In genomic region chr5:172144291-172144815, GRCh38 we compare ENCODE assay signal across 8 cellular contexts. TPM values are rescaled to one million over a fixed set of nuclear protein-coding genes. Genes with fewer than 3 reads are reported as not detected.
DNase-seq lines count a peak whose midpoint lies in the region; ATAC-seq, FAIRE-seq and TF ChIP-seq lines count a peak whose summit lies in the region.

No MANE protein-coding gene starts in this region.

- no peak; the same call in 2 of the 3 replicates for ATAC-seq in SK-N-SH treated with all-trans-retinoic acid at 6 μM for 48 hours
- ATAC-seq in stimulated activated naive B cell treated with anti-CD40 and anti-IgM and Interleukin-4, amounts not matched to agents 10 μg/mL and 1 μg/mL and 100 μg/mL, for 72 hours (replicated peaks), result peak; percentile 76 to 86

- peaks cover 46 to 49% of the 10 kb centered on the region in 2 donors for H3K36me3 Mint-ChIP-seq in stimulated activated naive B cell treated with anti-CD40 and anti-IgM and Interleukin-4, amounts not matched to agents 10 μg/mL and 1 μg/mL and 100 μg/mL, for 72 hours
- H3K36me3 Mint-ChIP-seq in neural progenitor cell, result peaks cover 2% of the 10 kb centered on the region

- no peaks in the 10 kb centered on the region for H3K27me3 Mint-ChIP-seq in stimulated activated naive B cell treated with anti-CD40 and anti-IgM and Interleukin-4, amounts not matched to agents 10 μg/mL and 1 μg/mL and 100 μg/mL, for 72 hours
- H3K27me3 Mint-ChIP-seq in neural progenitor cell (ENCODE audit: insufficient read depth, low read depth), result no peaks in the 10 kb centered on the region

- H3K9ac ChIP-seq in SK-N-SH, result no peak overlapping the region
- H3K9ac ChIP-seq in neural progenitor cell, result no peak overlapping the region

- H3K4me1 ChIP-seq in SK-N-SH (ENCODE audit: control insufficient read depth in 1 of 2, insufficient read depth in 2 of 2, low read depth in 1 of 2, low read length in 1 of 2) (peaks cover 0 to 33% of the 10 kb centered on the region in 2 experiments; a peak in 1 of 4 replicates), neural progenitor cell (peaks cover 7% of the 10 kb centered on the region)

- peaks cover 56 to 88% of the 10 kb centered on the region in 2 donors for H3K4me1 Mint-ChIP-seq in stimulated activated naive B cell treated with anti-CD40 and anti-IgM and Interleukin-4, amounts not matched to agents 10 μg/mL and 1 μg/mL and 100 μg/mL, for 72 hours
- peaks cover 21% of the 10 kb centered on the region for H3K4me1 Mint-ChIP-seq in neural progenitor cell

- CTCF ChIA-PET in SK-N-SH (lab: Yijun Ruan, JAX), result interaction anchor here (0.9 to 1.5 kb wide), 3 partner anchors 42 to 99 kb away, joined by 3 read pairs; no protein-coding TSS in a partner anchor

- in situ Hi-C loops in KBM-7 (cut with MboI; ENCODE audit: low pct_unique_long_range_greater_than_20kb, low sequenced_read_pairs), result no loop called here

- H4K20me1 ChIP-seq in SK-N-SH (ENCODE audit: insufficient read depth), result peaks cover 14% of the 10 kb centered on the region; the same call in 1 of the 2 replicates
- H4K20me1 ChIP-seq in neural progenitor cell (ENCODE audit: low read depth), result no peaks in the 10 kb centered on the region

- H3K27ac ChIP-seq in SK-N-SH (ENCODE audit: low read depth in 2 of 2, low read length in 1 of 2), result no peak overlapping the region; a peak in 1 of 4 replicates
- H3K27ac ChIP-seq in neural progenitor cell, result no peak overlapping the region

- POLR2A ChIA-PET in SK-N-SH (lab: Yijun Ruan, JAX), result no interaction called here

- no peaks in the 10 kb centered on the region for H3K9me2 ChIP-seq in SK-N-SH

- no peak for TF ChIP-seq EP300 in SK-N-SH (IDR thresholded peaks at IDR 0.05; ENCODE audit: borderline replicate concordance in 1 of 2, low read depth in 1 of 2, low read length in 1 of 2)

- WGBS in SK-N-SH (ENCODE audit: low lambda C conversion rate), result 82% methylated on average over 8 of the region's 10 CpGs

- no peak overlapping the region for H2AFZ ChIP-seq in SK-N-SH (ENCODE audit: low read depth)
- no peak overlapping the region for H2AFZ ChIP-seq in neural progenitor cell (replicated peaks)

- H3K4me2 ChIP-seq in SK-N-SH (no peak overlapping the region), neural progenitor cell (no peak overlapping the region)

- TF ChIP-seq CTCF in SK-N-SH (IDR thresholded peaks at IDR 0.05), result no peak
- TF ChIP-seq CTCF in neural progenitor cell (IDR thresholded peaks at IDR 0.05), result no peak

- peak; percentile 68 for DNase-seq in SK-N-SH
- DNase-seq in HuH-7 (ENCODE audit: low spot score), result peak; percentile 47
- peak; percentile 38 to 49 for DNase-seq in frontal cortex (ENCODE audit: low spot score in 2 of 2)
- DNase-seq in stimulated activated naive B cell treated with anti-CD40 and anti-IgM and Interleukin-4, amounts not matched to agents 10 μg/mL and 1 μg/mL and 100 μg/mL, for 72 hours, result peak; percentile 15
- no peak for DNase-seq in H7
- no peak for DNase-seq in KBM-7
- DNase-seq in neural progenitor cell (ENCODE audit: low spot score), result no peak

- no peaks in the 10 kb centered on the region for H3K9me3 Mint-ChIP-seq in stimulated activated naive B cell treated with anti-CD40 and anti-IgM and Interleukin-4, amounts not matched to agents 10 μg/mL and 1 μg/mL and 100 μg/mL, for 72 hours
- no peaks in the 10 kb centered on the region for H3K9me3 Mint-ChIP-seq in neural progenitor cell

- FAIRE-seq in frontal cortex (lab: Jason Lieb, UNC), result no peak

- H3K27me3 ChIP-seq in SK-N-SH (ENCODE audit: insufficient read depth) (no peaks in the 10 kb centered on the region), H7 (ENCODE audit: control insufficient read depth, insufficient read depth, low read length) (no peaks in the 10 kb centered on the region), neural progenitor cell (no peaks in the 10 kb centered on the region)

- peaks cover 11% of the 10 kb centered on the region; the same call in 1 of the 2 replicates for H3K79me2 ChIP-seq in SK-N-SH (ENCODE audit: insufficient read depth)
- H3K79me2 ChIP-seq in neural progenitor cell (ENCODE audit: low read depth), result no peaks in the 10 kb centered on the region

- no peak for TF ChIP-seq RAD21 in SK-N-SH (IDR thresholded peaks at IDR 0.05; ENCODE audit: low read length)

- H3K4me3 Mint-ChIP-seq in stimulated activated naive B cell treated with anti-CD40 and anti-IgM and Interleukin-4, amounts not matched to agents 10 μg/mL and 1 μg/mL and 100 μg/mL, for 72 hours, result peak overlapping the region; percentile 6 to 52
- no peak overlapping the region for H3K4me3 Mint-ChIP-seq in neural progenitor cell

- no peaks in the 10 kb centered on the region for H3K9me3 ChIP-seq in SK-N-SH
- H3K9me3 ChIP-seq in neural progenitor cell (ENCODE audit: low read depth), result no peaks in the 10 kb centered on the region

- H3K4me3 ChIP-seq in SK-N-SH (ENCODE audit: low read depth in 2 of 2, low read length in 1 of 2), result no peak overlapping the region
- no peak overlapping the region for H3K4me3 ChIP-seq in H7 (ENCODE audit: insufficient read depth, low read depth, low read length)
- H3K4me3 ChIP-seq in neural progenitor cell, result no peak overlapping the region

- no peaks in the 10 kb centered on the region for H3K36me3 ChIP-seq in SK-N-SH (replicated peaks in 1 of 2; ENCODE audit: control insufficient read depth in 1 of 2, insufficient read depth in 2 of 2, low read length in 1 of 2)
- H3K36me3 ChIP-seq in H7 (replicated peaks; ENCODE audit: control insufficient read depth, insufficient read depth, low read length), result 0 out of 2 replicates have a peak, but pooled peaks cover 1% of the 10 kb centered on the region
- no peaks in the 10 kb centered on the region for H3K36me3 ChIP-seq in neural progenitor cell

- H3F3A ChIP-seq in SK-N-SH (replicated peaks; ENCODE audit: insufficient read depth), result no peaks in the 10 kb centered on the region
- no peaks in the 10 kb centered on the region for H3F3A ChIP-seq in neural progenitor cell (ENCODE audit: low read depth)

- peak overlapping the region; percentile 86 for H3K27ac Mint-ChIP-seq in stimulated activated naive B cell treated with anti-CD40 and anti-IgM and Interleukin-4, amounts not matched to agents 10 μg/mL and 1 μg/mL and 100 μg/mL, for 72 hours
- no peak overlapping the region for H3K27ac Mint-ChIP-seq in neural progenitor cell

TF ChIP-seq in SK-N-SH, 30 proteins besides CTCF, POLR2A, EP300 and RAD21:
- 0 out of 2 replicates have a peak, but pooled peaks have one; percentile 13 for TF ChIP-seq GATA2 (CRISPR knock-in tag; IDR thresholded peaks at IDR 0.05)
- TF ChIP-seq SMC3 (IDR thresholded peaks at IDR 0.05; ENCODE audit: low read depth, low read length), result no peak
- no peak for TF ChIP-seq GABPA (IDR thresholded peaks at IDR 0.05; ENCODE audit: low read depth)
- TF ChIP-seq EZH2phosphoT487 (IDR thresholded peaks at IDR 0.05; ENCODE audit: borderline replicate concordance, low read depth), result no peak
- no peak for TF ChIP-seq NFIC (IDR thresholded peaks at IDR 0.05; ENCODE audit: borderline replicate concordance)
- TF ChIP-seq NRF1 (IDR thresholded peaks at IDR 0.05; ENCODE audit: low read depth, low read length), result no peak
TF ChIP-seq in SK-N-SH: peak in this region for 1.

TF ChIP-seq in SK-N-SH treated with all-trans-retinoic acid at 6 μM for 48 hours, 23 proteins besides CTCF, POLR2A, EP300 and RAD21 (continues in another document):
- TF ChIP-seq RARB (CRISPR knock-in tag; IDR thresholded peaks at IDR 0.05), result no peak
- no peak for TF ChIP-seq ZFP3 (CRISPR knock-in tag; IDR thresholded peaks at IDR 0.05)
- TF ChIP-seq GLIS3 (CRISPR knock-in tag; IDR thresholded peaks at IDR 0.05), result no peak
- TF ChIP-seq ISL1 (CRISPR knock-in tag; IDR thresholded peaks at IDR 0.05), result no peak
- no peak for TF ChIP-seq ARNTL (CRISPR knock-in tag; IDR thresholded peaks at IDR 0.05; ENCODE audit: borderline replicate concordance, low read depth)
- no peak for TF ChIP-seq ZNF565 (CRISPR knock-in tag; conservative IDR thresholded peaks at IDR 0.05; ENCODE audit: low read depth)
- TF ChIP-seq CSRNP3 (CRISPR knock-in tag; IDR thresholded peaks at IDR 0.05), result no peak
- no peak for TF ChIP-seq CSDC2 (CRISPR knock-in tag; IDR thresholded peaks at IDR 0.05)
- TF ChIP-seq TCF4 (CRISPR knock-in tag; IDR thresholded peaks at IDR 0.05; ENCODE audit: borderline replicate concordance), result no peak
- no peak for TF ChIP-seq ZNF8 (CRISPR knock-in tag; IDR thresholded peaks at IDR 0.05)
- no peak for TF ChIP-seq PPARA (CRISPR knock-in tag; IDR thresholded peaks at IDR 0.05; ENCODE audit: borderline replicate concordance)
- TF ChIP-seq BACH2 (CRISPR knock-in tag; IDR thresholded peaks at IDR 0.05; ENCODE audit: borderline replicate concordance), result no peak
- no peak for TF ChIP-seq SNAI2 (CRISPR knock-in tag; IDR thresholded peaks at IDR 0.05)
- no peak for TF ChIP-seq ZFP30 (CRISPR knock-in tag; IDR thresholded peaks at IDR 0.05)

RNA-seq across cellular contexts. Expression of gene STK10, which starts 43.7 kb away (rescaled TPM):
- polyA plus RNA-seq in SK-N-SH (2012; rRNA removed), result 10.1 and 11.0 TPM in 2 replicates
- polyA plus RNA-seq in SK-N-SH (2012; cell fraction: cytosol; rRNA removed), result 6.6 and 8.2 TPM in 2 replicates
- 34.5 and 39.6 TPM in 2 replicates for polyA plus RNA-seq in SK-N-SH (2012; cell fraction: nucleus; rRNA removed)
- total RNA-seq in frontal cortex (4.5 TPM), neural progenitor cell (ENCODE audit: low replicate concordance) (4.4 and 10.5 TPM in 2 replicates)
- 7.4 and 10.2 TPM in 2 replicates for total RNA-seq in H7 (2014; rRNA removed; shearing (Covaris generic))

RNA-seq across cellular contexts. Expression of gene EFCAB9, which starts 49.6 kb away (rescaled TPM):
- polyA plus RNA-seq in SK-N-SH (2012; rRNA removed), result 0.10 TPM in 1 of 2 replicates, not detected in the other
- 0.05 TPM in 1 of 2 replicates, not detected in the other for polyA plus RNA-seq in SK-N-SH (2012; cell fraction: cytosol; rRNA removed)
- polyA plus RNA-seq in SK-N-SH (2012; cell fraction: nucleus; rRNA removed), result not detected in 2 replicates
- not detected for total RNA-seq in frontal cortex
- total RNA-seq in H7 (2014; rRNA removed; shearing (Covaris generic)), result not detected in 2 replicates
- not detected in 2 replicates for total RNA-seq in neural progenitor cell (ENCODE audit: low replicate concordance)

Comparison
In these comparisons a context has a peak if more than half of its experiments do, and no peak if none do; other contexts are left out.
1. DNase-seq: peak in SK-N-SH (single experiment), HuH-7 (single experiment), frontal cortex (2 of 2) and stimulated activated naive B cell treated with anti-CD40 and anti-IgM and Interleukin-4, amounts not matched to agents 10 μg/mL and 1 μg/mL and 100 μg/mL, for 72 hours (single experiment); none in H7 (single experiment), KBM-7 (single experiment) and neural progenitor cell (single experiment).